ENCODE assay signal across 17 cellular contexts in genomic region chr18:44602380-44602779, GRCh38.
DNase-seq lines count a peak whose midpoint lies in the region; ATAC-seq, FAIRE-seq and TF ChIP-seq lines count a peak whose summit lies in the region.
"Had no signal": no experiment of that assay in that cellular context is flagged by ENCODE, and none has a peak within 500 bp of the region (broad histone marks: within the 10 kb centered on the region; RNA-seq: fewer than 3 reads in every experiment).

No MANE protein-coding gene starts in this region.

- peaks cover 0 to 16% (median 8%) of the 10 kb centered on the region in 5 donors for H3K4me1 ChIP-seq in subcutaneous abdominal adipose tissue (ENCODE audit: control insufficient read depth in 5 of 5, insufficient read depth in 5 of 5, low read length in 5 of 5)
- H3K4me1 ChIP-seq in left lung = no peaks in the 10 kb centered on the region
- H3K4me1 ChIP-seq: prostate gland had no signal

- H3K9ac ChIP-seq in subcutaneous abdominal adipose tissue (ENCODE audit: low read length in 5 of 5) = no peak overlapping the region

- no peak overlapping the region for H3K4me3 ChIP-seq in bronchial epithelial cell (ENCODE audit: low read depth, low read length)
- no peak overlapping the region for H3K4me3 ChIP-seq in subcutaneous abdominal adipose tissue (ENCODE audit: low read depth in 1 of 5, low read length in 5 of 5)
- no peak overlapping the region for H3K4me3 ChIP-seq in left lung
- H3K4me3 ChIP-seq: MG63, prostate gland, tibial artery had no signal

- no peaks in the 10 kb centered on the region for H3K9me3 ChIP-seq in subcutaneous abdominal adipose tissue (ENCODE audit: control insufficient read depth in 5 of 5, low read length in 5 of 5)
- no peaks in the 10 kb centered on the region for H3K9me3 ChIP-seq in left lung
- H3K9me3 ChIP-seq: MG63, prostate gland, tibial artery had no signal

- peak overlapping the region; percentile 55 for H3K27ac ChIP-seq in subcutaneous abdominal adipose tissue (ENCODE audit: low read depth, low read length)
- no peak overlapping the region for H3K27ac ChIP-seq in left lung
- H3K27ac ChIP-seq: prostate gland, tibial artery had no signal

- intact Hi-C loops in posterior vena cava (cut with DNase I) = no loop called here
- intact Hi-C loops in left lung (cut with DNase I) = no loop called here

- ATAC-seq in left lung (no peak), HG03025 (IDR thresholded peaks at IDR 0.05; ENCODE audit: low FRiP score, unreplicated experiment) (no peak)
- ATAC-seq: activated T-cell treated with anti-CD3 and anti-CD28 coated beads, Interleukin-2, amount 50 U/mL, for 72 hours had no signal

- H3K36me3 ChIP-seq in bronchial epithelial cell (ENCODE audit: control insufficient read depth, insufficient read depth, low read length) (no peaks in the 10 kb centered on the region), subcutaneous abdominal adipose tissue (ENCODE audit: control insufficient read depth in 5 of 5, insufficient read depth in 5 of 5, low read length in 5 of 5) (no peaks in the 10 kb centered on the region), left lung (no peaks in the 10 kb centered on the region)
- H3K36me3 ChIP-seq: MG63, prostate gland, tibial artery had no signal

- TF ChIP-seq CTCF in bronchial epithelial cell (IDR thresholded peaks at IDR 0.05; ENCODE audit: insufficient read depth, low read length, severe bottlenecking) = no peak
- no peak for TF ChIP-seq CTCF in left lung (IDR thresholded peaks at IDR 0.05)

- H3K27me3 ChIP-seq in bronchial epithelial cell (ENCODE audit: control insufficient read depth, insufficient read depth, low read length) (no peaks in the 10 kb centered on the region), subcutaneous abdominal adipose tissue (ENCODE audit: control insufficient read depth in 5 of 5, insufficient read depth in 4 of 5, low read length in 5 of 5) (no peaks in the 10 kb centered on the region), left lung (no peaks in the 10 kb centered on the region)
- H3K27me3 ChIP-seq: MG63, tibial artery had no signal

- no peak for FAIRE-seq in bronchial epithelial cell (lab: Jason Lieb, UNC)
- FAIRE-seq: G401.6, kidney had no signal

- peak; percentile 49 for DNase-seq in NCI-H226
- peak; percentile 59 for DNase-seq in bronchial epithelial cell (ENCODE audit: low read depth)
- peak; percentile 80 for DNase-seq in iris pigment epithelial cell (ENCODE audit: low read depth)
- no peak for DNase-seq in posterior vena cava (ENCODE audit: low spot score)
- DNase-seq in left lung = no peak
- DNase-seq: activated T-cell treated with anti-CD3 and anti-CD28 coated beads, Interleukin-2, amount 50 U/mL, for 72 hours; amygdala; head of caudate nucleus; kidney; NCI-H2029 treated with DMSO at 0.1 percent for 48 hours; T1000; tibial artery had no signal

Comparison
In these comparisons a context has a peak if more than half of its experiments do, and no peak if none do; other contexts are left out.
1. DNase-seq: peak in NCI-H226 (single experiment), bronchial epithelial cell (single experiment) and iris pigment epithelial cell (single experiment); none in posterior vena cava (single experiment) and left lung (0 of 2).